In genomic region chr1:234735476-234735875, GRCh38 we compare ENCODE assay signal across 1 cellular context.
A peak's percentile ranks its signal among the peaks of the same experiment; 100 is the strongest.
TF ChIP-seq lines count a peak whose summit lies in the region.

No MANE protein-coding gene starts in this region.

TF ChIP-seq in HepG2, 621 proteins besides CTCF, POLR2A, EP300 and RAD21 (continued from another document):
- TF ChIP-seq GPBP1L1 (CRISPR knock-in tag; IDR thresholded peaks at IDR 0.05): no peak
- no peak for TF ChIP-seq MBD4 (IDR thresholded peaks at IDR 0.05; ENCODE audit: borderline replicate concordance, low read length)
- 0 out of 2 replicates have a peak, but pooled peaks have one; percentile 2 for TF ChIP-seq ZNF547 (CRISPR knock-in tag; IDR thresholded peaks at IDR 0.05)
